Comparison of ENCODE assay signal across 25 cellular contexts in genomic region chr20:1165941-1166340, GRCh38. TPM values are rescaled to one million over a fixed set of nuclear protein-coding genes. Genes with fewer than 3 reads are reported as not detected.
DNase-seq lines count a peak whose midpoint lies in the region; ATAC-seq, FAIRE-seq and TF ChIP-seq lines count a peak whose summit lies in the region.
"Had no signal": no experiment of that assay in that cellular context is flagged by ENCODE, and none has a peak within 500 bp of the region (broad histone marks: within the 10 kb centered on the region; RNA-seq: fewer than 3 reads in every experiment).

No MANE protein-coding gene starts in this region.

- in situ Hi-C loops in HepG2 (cut with HindIII; ENCODE audit: extremely low pct_ligation_motif_present, low pct_unique_long_range_greater_than_20kb): no loop called here

- H3K27ac ChIP-seq in HepG2 (ENCODE audit: extremely low read length, insufficient read depth, low read length) (peak overlapping the region; percentile 40), right lobe of liver (no peak overlapping the region)
- H3K27ac ChIP-seq: 22Rv1, GM23248, HL-60 had no signal

- TF ChIP-seq CTCF in HepG2 (CRISPR knock-in tag; IDR thresholded peaks at IDR 0.05) (no peak), right lobe of liver (IDR thresholded peaks at IDR 0.05) (no peak)

- TF ChIP-seq POLR2A in HepG2 (IDR thresholded peaks at IDR 0.05; ENCODE audit: insufficient read depth in 1 of 2, low read depth in 2 of 2, low read length in 2 of 2) (no peak), right lobe of liver (IDR thresholded peaks at IDR 0.05) (no peak)

- H3K9ac ChIP-seq in HepG2 (ENCODE audit: insufficient read depth, low read depth, low read length): no peak overlapping the region
- H3K9ac ChIP-seq: GM23248 had no signal

- POLR2A ChIA-PET in HepG2 (lab: Yijun Ruan, JAX): no interaction called here

- no peaks in the 10 kb centered on the region for H3K79me2 ChIP-seq in HepG2 (ENCODE audit: insufficient read depth, low read length)

- FAIRE-seq in HepG2 (lab: Jason Lieb, UNC): no peak

- intact Hi-C loops in HepG2 (cut with micrococcal nuclease; ENCODE audit: unreplicated experiment): no loop called here
- intact Hi-C loops in right lobe of liver (cut with DNase I): no loop called here

- TF ChIP-seq RAD21 in HepG2 (CRISPR knock-in tag; IDR thresholded peaks at IDR 0.05): no peak

- H3K4me3 ChIP-seq in HepG2 (replicated peaks in 1 of 3; ENCODE audit: insufficient read depth in 1 of 3, low read depth in 2 of 3, low read length in 3 of 3) (no peak overlapping the region), right lobe of liver (no peak overlapping the region)
- H3K4me3 ChIP-seq: GM23248 had no signal

- BruUV-seq in HepG2 (replicated peaks; lab: Mats Ljungman, UMichigan): no TSS peak

- CTCF ChIA-PET in HepG2 (lab: Yijun Ruan, JAX; ENCODE audit: low intra/inter-chr PET ratio, low total read pairs): no interaction called here

- TF ChIP-seq EP300 in HepG2 (IDR thresholded peaks at IDR 0.05; ENCODE audit: low read depth in 2 of 2, low read length in 2 of 2): peak in 1 of 2 experiments; percentile 65; a peak in 2 of 4 replicates
- TF ChIP-seq EP300 in HepG2 (CRISPR knock-in tag; IDR thresholded peaks at IDR 0.05; ENCODE audit: borderline replicate concordance): no peak

- H3K4me2 ChIP-seq in HepG2 (ENCODE audit: low read depth, low read length): no peak overlapping the region

- H3K4me1 ChIP-seq in HepG2 (ENCODE audit: insufficient read depth, low read length): peaks cover 16% of the 10 kb centered on the region
- H3K4me1 ChIP-seq in right lobe of liver: no peaks in the 10 kb centered on the region

- H3K36me3 ChIP-seq in HepG2 (replicated peaks in 1 of 2; ENCODE audit: control insufficient read depth in 1 of 2, insufficient read depth in 2 of 2, low read length in 2 of 2) (peaks cover 68 to 92% of the 10 kb centered on the region in 2 experiments), right lobe of liver (peaks cover 3 to 81% (median 32%) of the 10 kb centered on the region in 4 donors)

- peaks cover 2% of the 10 kb centered on the region; the same call in 1 of the 2 replicates for H4K20me1 ChIP-seq in HepG2 (ENCODE audit: insufficient read depth, low read length)

- peak; percentile 62 for DNase-seq in SIG-M5 treated with dmso at 0.1 percent for 504 hours (lab: John Stamatoyannopoulos, UW; ENCODE audit: unreplicated experiment)
- DNase-seq in SIG-M5 (lab: John Stamatoyannopoulos, UW): no peak
- DNase-seq in HepG2 (ENCODE audit: low spot score): no peak
- no peak for DNase-seq in right lobe of liver
- peak; percentile 35 for DNase-seq in islet precursor cell
- DNase-seq in effector CD8-positive, alpha-beta T cell (lab: John Stamatoyannopoulos, UW): no peak
- DNase-seq in NCI-H748 treated with DMSO at 0.1 percent for 48 hours (lab: John Stamatoyannopoulos, UW): no peak
- DNase-seq: DMS153, DND-41, GM23248, H7, Karpas-422, NCI-H1048, NCI-H1417, NCI-H1694, NCI-H2029 treated with DMSO at 0.1 percent for 48 hours, NCI-H2227 treated with DMSO at 0.1 percent for 48 hours, NCI-H526 treated with DMSO at 0.1 percent for 48 hours, Right ventricle myocardium superior, RPMI8226 had no signal

- H3K9me3 ChIP-seq in HepG2 (ENCODE audit: low read length) (no peaks in the 10 kb centered on the region), right lobe of liver (no peaks in the 10 kb centered on the region)

- H3K27me3 ChIP-seq in HepG2 (ENCODE audit: control insufficient read depth in 1 of 2, insufficient read depth in 2 of 2, low read length in 2 of 2) (no peaks in the 10 kb centered on the region), right lobe of liver (no peaks in the 10 kb centered on the region)

- 78% methylated on average over 9 of the region's 9 CpGs for WGBS in HepG2 (ENCODE audit: low lambda C conversion rate)
- no CpG with 5 or more reads among the region's 9 CpGs for WGBS in right lobe of liver (ENCODE audit: insufficient coverage, low coverage, low lambda C conversion rate, missing lambda C conversion rate)

- ATAC-seq in HepG2: peak; percentile 57
- ATAC-seq in right lobe of liver: no peak
- no peak for ATAC-seq in GM19023 (IDR thresholded peaks at IDR 0.05; ENCODE audit: unreplicated experiment)

- no peak overlapping the region for H2AFZ ChIP-seq in HepG2 (ENCODE audit: low read length)
- H2AFZ ChIP-seq: GM23248 had no signal

RNA-seq across cellular contexts. Expression of gene TMEM74B, which starts 18.8 kb away (rescaled TPM):
- total RNA-seq in HepG2 (2016; rRNA removed; fragmentation: Illumina TruSeq; extraction: Trizol): 2.9 and 4.7 TPM in 2 replicates
- total RNA-seq in HepG2 (2016; cell fraction: cytosol; rRNA removed; fragmentation: Illumina TruSeq; extraction: Trizol; ENCODE audit: low read depth): 3.3 and 3.9 TPM in 2 replicates
- total RNA-seq in HepG2 (2016; cell fraction: insoluble cytoplasmic fraction; rRNA removed; fragmentation: Illumina TruSeq; extraction: Trizol): 2.5 and 4.3 TPM in 2 replicates
- 4.5 and 5.1 TPM in 2 replicates for total RNA-seq in HepG2 (2016; cell fraction: membrane; rRNA removed; fragmentation: Illumina TruSeq; extraction: Trizol)
- 3.5 and 6.3 TPM in 2 replicates for total RNA-seq in HepG2 (2016; cell fraction: nucleus; rRNA removed; fragmentation: Illumina TruSeq; extraction: Trizol)
- polyA plus RNA-seq in HepG2 (2011; rRNA removed): 18.4 and 25.0 TPM in 2 replicates
- 10.2 and 16.1 TPM in 2 replicates for polyA plus RNA-seq in HepG2 (2011; cell fraction: cytosol; rRNA removed)
- 136 and 155 TPM in 2 replicates for polyA plus RNA-seq in HepG2 (2011; cell fraction: nucleus; rRNA removed)
- 12.7 and 14.7 TPM in 2 replicates for polyA plus RNA-seq in HepG2 (2012)
- polyA plus RNA-seq in HepG2 (2016; cell fraction: cytosol; fragmentation: Illumina TruSeq; extraction: Trizol; ENCODE audit: low read depth): 3.3 and 4.2 TPM in 2 replicates
- 2.6 and 2.9 TPM in 2 replicates for polyA plus RNA-seq in HepG2 (2016; cell fraction: insoluble cytoplasmic fraction; fragmentation: Illumina TruSeq; extraction: Trizol; ENCODE audit: low read depth)
- 4.2 and 5.6 TPM in 2 replicates for polyA plus RNA-seq in HepG2 (2016; cell fraction: membrane; fragmentation: Illumina TruSeq; extraction: Trizol; ENCODE audit: low read depth)
- 11.6 and 13.1 TPM in 2 replicates for polyA plus RNA-seq in HepG2 (2016; cell fraction: nucleus; fragmentation: Illumina TruSeq; extraction: Trizol; ENCODE audit: insufficient read depth, low read depth)
- 11.3 TPM in 1 of 2 replicates, not detected in the other for polyA minus RNA-seq in HepG2 (2011; rRNA and poly(A)+ RNA removed; ENCODE audit: low replicate concordance)
- polyA minus RNA-seq in HepG2 (2011; cell fraction: cytosol; rRNA and poly(A)+ RNA removed): 5.0 and 6.8 TPM in 2 replicates
- 12.4 and 13.4 TPM in 2 replicates for polyA minus RNA-seq in HepG2 (2011; cell fraction: nucleus; rRNA and poly(A)+ RNA removed)
- total RNA-seq in right lobe of liver: 1 to 10 TPM in 4 of 6 experiments, under 1 TPM in 2; 0.37 to 2.8 (median 1.8) TPM

RNA-seq across cellular contexts. Expression of gene C20orf202, which starts 37.3 kb away (rescaled TPM):
- 0.20 TPM in 2 replicates for total RNA-seq in HepG2 (2016; rRNA removed; fragmentation: Illumina TruSeq; extraction: Trizol)
- total RNA-seq in HepG2 (2016; cell fraction: cytosol; rRNA removed; fragmentation: Illumina TruSeq; extraction: Trizol; ENCODE audit: low read depth): 0.18 TPM in 1 of 2 replicates, not detected in the other
- 0.18 and 0.19 TPM in 2 replicates for total RNA-seq in HepG2 (2016; cell fraction: insoluble cytoplasmic fraction; rRNA removed; fragmentation: Illumina TruSeq; extraction: Trizol)
- 0.31 and 0.34 TPM in 2 replicates for total RNA-seq in HepG2 (2016; cell fraction: membrane; rRNA removed; fragmentation: Illumina TruSeq; extraction: Trizol)
- not detected in 2 replicates for total RNA-seq in HepG2 (2016; cell fraction: nucleus; rRNA removed; fragmentation: Illumina TruSeq; extraction: Trizol)
- polyA plus RNA-seq in HepG2 (2011; rRNA removed): 0.91 and 1.2 TPM in 2 replicates
- 0.55 and 0.68 TPM in 2 replicates for polyA plus RNA-seq in HepG2 (2011; cell fraction: cytosol; rRNA removed)
- polyA plus RNA-seq in HepG2 (2011; cell fraction: nucleus; rRNA removed): 1.9 and 2.2 TPM in 2 replicates
- polyA plus RNA-seq in HepG2 (2012): 0.51 and 1.0 TPM in 2 replicates
- 0.15 and 0.26 TPM in 2 replicates for polyA plus RNA-seq in HepG2 (2016; cell fraction: cytosol; fragmentation: Illumina TruSeq; extraction: Trizol; ENCODE audit: low read depth)
- polyA plus RNA-seq in HepG2 (2016; cell fraction: insoluble cytoplasmic fraction; fragmentation: Illumina TruSeq; extraction: Trizol; ENCODE audit: low read depth): 0.14 and 0.45 TPM in 2 replicates
- 0.18 and 0.36 TPM in 2 replicates for polyA plus RNA-seq in HepG2 (2016; cell fraction: membrane; fragmentation: Illumina TruSeq; extraction: Trizol; ENCODE audit: low read depth)
- not detected in 2 replicates for polyA plus RNA-seq in HepG2 (2016; cell fraction: nucleus; fragmentation: Illumina TruSeq; extraction: Trizol; ENCODE audit: insufficient read depth, low read depth)
- polyA minus RNA-seq in HepG2 (2011; rRNA and poly(A)+ RNA removed; ENCODE audit: low replicate concordance): 0.14 TPM in 1 of 2 replicates, not detected in the other
- not detected in 2 replicates for polyA minus RNA-seq in HepG2 (2011; cell fraction: cytosol; rRNA and poly(A)+ RNA removed)
- 0.77 and 0.87 TPM in 2 replicates for polyA minus RNA-seq in HepG2 (2011; cell fraction: nucleus; rRNA and poly(A)+ RNA removed)
- total RNA-seq in right lobe of liver: under 1 TPM in 1 of 6 experiments, not detected in 5; 0.19 TPM
- total RNA-seq: GM23248, H7 had no signal
- polyA plus RNA-seq: BJ, GM23248 had no signal

RNA-seq across cellular contexts. Expression of gene PSMF1, which starts 47.5 kb away (rescaled TPM):
- total RNA-seq in HepG2 (2016; rRNA removed; fragmentation: Illumina TruSeq; extraction: Trizol): 86.0 and 113 TPM in 2 replicates
- total RNA-seq in HepG2 (2016; cell fraction: cytosol; rRNA removed; fragmentation: Illumina TruSeq; extraction: Trizol; ENCODE audit: low read depth): 19.7 and 25.4 TPM in 2 replicates
- total RNA-seq in HepG2 (2016; cell fraction: insoluble cytoplasmic fraction; rRNA removed; fragmentation: Illumina TruSeq; extraction: Trizol): 84.7 and 89.7 TPM in 2 replicates
- 45.7 and 47.8 TPM in 2 replicates for total RNA-seq in HepG2 (2016; cell fraction: membrane; rRNA removed; fragmentation: Illumina TruSeq; extraction: Trizol)
- total RNA-seq in HepG2 (2016; cell fraction: nucleus; rRNA removed; fragmentation: Illumina TruSeq; extraction: Trizol): 55.8 and 66.5 TPM in 2 replicates
- 82.5 and 90.6 TPM in 2 replicates for polyA plus RNA-seq in HepG2 (2011; rRNA removed)
- 129 and 230 TPM in 2 replicates for polyA plus RNA-seq in HepG2 (2011; cell fraction: cytosol; rRNA removed)
- 130 and 163 TPM in 2 replicates for polyA plus RNA-seq in HepG2 (2011; cell fraction: nucleus; rRNA removed)
- 209 and 270 TPM in 2 replicates for polyA plus RNA-seq in HepG2 (2012)
- 182 and 186 TPM in 2 replicates for polyA plus RNA-seq in HepG2 (2016; cell fraction: cytosol; fragmentation: Illumina TruSeq; extraction: Trizol; ENCODE audit: low read depth)
- 230 and 306 TPM in 2 replicates for polyA plus RNA-seq in HepG2 (2016; cell fraction: insoluble cytoplasmic fraction; fragmentation: Illumina TruSeq; extraction: Trizol; ENCODE audit: low read depth)
- 158 and 165 TPM in 2 replicates for polyA plus RNA-seq in HepG2 (2016; cell fraction: membrane; fragmentation: Illumina TruSeq; extraction: Trizol; ENCODE audit: low read depth)
- polyA plus RNA-seq in HepG2 (2016; cell fraction: nucleus; fragmentation: Illumina TruSeq; extraction: Trizol; ENCODE audit: insufficient read depth, low read depth): 135 and 140 TPM in 2 replicates
- polyA minus RNA-seq in HepG2 (2011; rRNA and poly(A)+ RNA removed; ENCODE audit: low replicate concordance): 31.0 and 97.3 TPM in 2 replicates
- 90.7 and 92.5 TPM in 2 replicates for polyA minus RNA-seq in HepG2 (2011; cell fraction: cytosol; rRNA and poly(A)+ RNA removed)
- 67.6 and 70.3 TPM in 2 replicates for polyA minus RNA-seq in HepG2 (2011; cell fraction: nucleus; rRNA and poly(A)+ RNA removed)
- 100 to 1,000 TPM in 5 of 6 experiments, 10 to 100 TPM in 1; 82.5 to 260 (median 116) TPM for total RNA-seq in right lobe of liver

RNA-seq across cellular contexts. Expression of gene RAD21L1, which starts 59.9 kb away (rescaled TPM):
- not detected in 2 replicates for total RNA-seq in HepG2 (2016; rRNA removed; fragmentation: Illumina TruSeq; extraction: Trizol)
- not detected in 2 replicates for total RNA-seq in HepG2 (2016; cell fraction: cytosol; rRNA removed; fragmentation: Illumina TruSeq; extraction: Trizol; ENCODE audit: low read depth)
- total RNA-seq in HepG2 (2016; cell fraction: insoluble cytoplasmic fraction; rRNA removed; fragmentation: Illumina TruSeq; extraction: Trizol): not detected in 2 replicates
- total RNA-seq in HepG2 (2016; cell fraction: membrane; rRNA removed; fragmentation: Illumina TruSeq; extraction: Trizol): not detected in 2 replicates
- total RNA-seq in HepG2 (2016; cell fraction: nucleus; rRNA removed; fragmentation: Illumina TruSeq; extraction: Trizol): not detected in 2 replicates
- polyA plus RNA-seq in HepG2 (2011; rRNA removed): not detected in 2 replicates
- not detected in 2 replicates for polyA plus RNA-seq in HepG2 (2011; cell fraction: cytosol; rRNA removed)
- polyA plus RNA-seq in HepG2 (2011; cell fraction: nucleus; rRNA removed): not detected in 2 replicates
- not detected in 2 replicates for polyA plus RNA-seq in HepG2 (2012)
- not detected in 2 replicates for polyA plus RNA-seq in HepG2 (2016; cell fraction: cytosol; fragmentation: Illumina TruSeq; extraction: Trizol; ENCODE audit: low read depth)
- polyA plus RNA-seq in HepG2 (2016; cell fraction: insoluble cytoplasmic fraction; fragmentation: Illumina TruSeq; extraction: Trizol; ENCODE audit: low read depth): not detected in 2 replicates
- polyA plus RNA-seq in HepG2 (2016; cell fraction: membrane; fragmentation: Illumina TruSeq; extraction: Trizol; ENCODE audit: low read depth): not detected in 2 replicates
- not detected in 2 replicates for polyA plus RNA-seq in HepG2 (2016; cell fraction: nucleus; fragmentation: Illumina TruSeq; extraction: Trizol; ENCODE audit: insufficient read depth, low read depth)
- polyA minus RNA-seq in HepG2 (2011; rRNA and poly(A)+ RNA removed; ENCODE audit: low replicate concordance): not detected in 2 replicates
- polyA minus RNA-seq in HepG2 (2011; cell fraction: cytosol; rRNA and poly(A)+ RNA removed): not detected in 2 replicates
- polyA minus RNA-seq in HepG2 (2011; cell fraction: nucleus; rRNA and poly(A)+ RNA removed): not detected in 2 replicates
- total RNA-seq in right lobe of liver: not detected
- total RNA-seq: GM23248, H7, HT-29, Right ventricle myocardium superior had no signal

Comparison
In these comparisons a context has a peak if more than half of its experiments do, and no peak if none do; other contexts are left out.
1. DNase-seq: peak in SIG-M5 treated with dmso at 0.1 percent for 504 hours (single experiment) and islet precursor cell (single experiment); none in SIG-M5 (single experiment), HepG2 (single experiment), right lobe of liver (0 of 3), effector CD8-positive, alpha-beta T cell (single experiment) and NCI-H748 treated with DMSO at 0.1 percent for 48 hours (single experiment).